In the genomic region with DNA sequence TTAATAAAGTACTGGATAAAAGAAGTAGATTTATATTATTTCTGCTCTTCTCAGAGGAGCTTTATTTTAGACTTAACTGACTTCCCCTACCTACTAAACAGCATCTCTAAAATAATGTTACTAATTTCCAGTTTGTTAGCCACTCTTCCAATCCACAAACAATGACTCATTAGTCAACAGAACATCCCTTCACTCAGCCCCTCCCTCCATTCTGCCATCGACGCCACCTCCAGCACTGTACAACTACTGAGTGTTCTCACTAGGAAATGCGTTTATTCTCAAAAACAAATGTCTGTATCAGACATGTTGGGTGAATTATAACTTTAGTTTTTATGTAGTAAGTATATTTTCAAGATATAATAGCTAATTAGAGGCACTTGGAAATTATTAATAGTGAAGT, we compare ENCODE assay signal across 37 cellular contexts.
"Had no signal": no experiment of that assay in that cellular context is flagged by ENCODE, and none has a peak within 500 bp of the region (broad histone marks: within the 10 kb centered on the region; RNA-seq: fewer than 3 reads in every experiment).

No MANE protein-coding gene starts in this region.

- H3K36me3 ChIP-seq: adrenal gland, esophagus muscularis mucosa, gastrocnemius medialis, heart left ventricle, WERI-Rb-1 had no signal

- H3K27ac ChIP-seq: adrenal gland, body of pancreas, esophagus muscularis mucosa, foreskin keratinocyte, gastrocnemius medialis, heart left ventricle, WERI-Rb-1 had no signal

- ATAC-seq: activated CD4-positive, CD25-positive, alpha-beta regulatory T cell treated with anti-CD3 and anti-CD28 coated beads, Interleukin-2, amount 50 U/mL, for 24 hours; activated CD8-positive, alpha-beta memory T cell treated with anti-CD3 and anti-CD28 coated beads, Interleukin-2, amount 10 ng/mL, durations not matched to agents 7 days and 5 days; activated CD8-positive, alpha-beta T cell treated with anti-CD3 and anti-CD28 coated beads, Interleukin-2, amount 10 ng/mL, durations not matched to agents 7 days and 5 days; activated naive CD8-positive, alpha-beta T cell treated with anti-CD3 and anti-CD28 coated beads, Interleukin-2, amount 50 U/mL, for 24 hours; body of pancreas; effector memory CD8-positive, alpha-beta T cell; foreskin keratinocyte; gastrocnemius medialis; heart left ventricle; T-helper 17 cell had no signal

- H3K9me3 Mint-ChIP-seq: activated naive CD4-positive, alpha-beta T cell treated with anti-CD3 and anti-CD28 coated beads for 36 hours; activated naive CD4-positive, alpha-beta T cell treated with anti-CD3 and anti-CD28 coated beads, Interleukin-2, amount 50 U/mL, for 24 hours had no signal

- H3K9me3 ChIP-seq: adrenal gland, body of pancreas, esophagus muscularis mucosa, gastrocnemius medialis, heart left ventricle had no signal

- H3K27ac Mint-ChIP-seq: activated B cell treated with CpG ODN at 0.5 μM for 24 hours; activated CD8-positive, alpha-beta memory T cell treated with anti-CD3 and anti-CD28 coated beads, Interleukin-2, amount 10 ng/mL, durations not matched to agents 7 days and 5 days; activated CD8-positive, alpha-beta T cell treated with anti-CD3 and anti-CD28 coated beads, Interleukin-2, amount 10 ng/mL, durations not matched to agents 7 days and 5 days; activated naive CD4-positive, alpha-beta T cell treated with anti-CD3 and anti-CD28 coated beads for 36 hours; activated naive CD4-positive, alpha-beta T cell treated with anti-CD3 and anti-CD28 coated beads, Interleukin-2, amount 50 U/mL, for 24 hours; activated naive CD8-positive, alpha-beta T cell treated with anti-CD3 and anti-CD28 coated beads for 36 hours; activated naive CD8-positive, alpha-beta T cell treated with anti-CD3 and anti-CD28 coated beads, Interleukin-2, amount 50 U/mL, for 24 hours; activated T-helper 1 cell treated with anti-CD3 and anti-CD28 coated beads, Interleukin-12 subunit alpha, Interleukin-12 subunit beta, Interleukin-2, Interleukin-4 antibody, amounts not matched to agents 30 ng/mL and 10 ng/mL and 1 ng/mL, durations not matched to agents 14 hours and 24 hours and 36 hours; activated T-helper 2 cell treated with anti-CD3 and anti-CD28 coated beads, Interferon-gamma antibody, Interleukin-2, Interleukin-4, amounts not matched to agents 10 μg/mL and 5 μg/mL and 100 μg/mL, durations not matched to agents 14 hours and 24 hours and 36 hours; effector memory CD8-positive, alpha-beta T cell; T-helper 17 cell; T-helper 2 cell treated with Interferon-gamma antibody and Interleukin-4, amounts not matched to agents 5 μg/mL and 100 μg/mL, for 36 hours had no signal

- H3K27me3 Mint-ChIP-seq: activated B cell treated with CpG ODN at 0.5 μM for 24 hours; activated CD8-positive, alpha-beta memory T cell treated with anti-CD3 and anti-CD28 coated beads, Interleukin-2, amount 10 ng/mL, durations not matched to agents 7 days and 5 days; activated naive CD4-positive, alpha-beta T cell treated with anti-CD3 and anti-CD28 coated beads, Interleukin-2, amount 50 U/mL, for 24 hours; activated naive CD8-positive, alpha-beta T cell treated with anti-CD3 and anti-CD28 coated beads for 36 hours; activated naive CD8-positive, alpha-beta T cell treated with anti-CD3 and anti-CD28 coated beads, Interleukin-2, amount 50 U/mL, for 24 hours; effector memory CD8-positive, alpha-beta T cell; T-helper 17 cell had no signal

- H3K4me3 Mint-ChIP-seq: activated B cell treated with CpG ODN at 0.5 μM for 24 hours; activated CD8-positive, alpha-beta memory T cell treated with anti-CD3 and anti-CD28 coated beads, Interleukin-2, amount 10 ng/mL, durations not matched to agents 7 days and 5 days; activated CD8-positive, alpha-beta T cell treated with anti-CD3 and anti-CD28 coated beads, Interleukin-2, amount 10 ng/mL, durations not matched to agents 7 days and 5 days; activated naive CD4-positive, alpha-beta T cell treated with anti-CD3 and anti-CD28 coated beads for 36 hours; activated naive CD4-positive, alpha-beta T cell treated with anti-CD3 and anti-CD28 coated beads, Interleukin-2, amount 50 U/mL, for 24 hours; activated naive CD8-positive, alpha-beta T cell treated with anti-CD3 and anti-CD28 coated beads for 36 hours; activated naive CD8-positive, alpha-beta T cell treated with anti-CD3 and anti-CD28 coated beads, Interleukin-2, amount 50 U/mL, for 24 hours; activated T-helper 1 cell treated with anti-CD3 and anti-CD28 coated beads, Interleukin-12 subunit alpha, Interleukin-12 subunit beta, Interleukin-2, Interleukin-4 antibody, amounts not matched to agents 30 ng/mL and 10 ng/mL and 1 ng/mL, durations not matched to agents 14 hours and 24 hours and 36 hours; effector memory CD8-positive, alpha-beta T cell; T-helper 17 cell; T-helper 2 cell treated with Interferon-gamma antibody and Interleukin-4, amounts not matched to agents 5 μg/mL and 100 μg/mL, for 36 hours had no signal

- H3K4me3 ChIP-seq: adrenal gland, body of pancreas, esophagus muscularis mucosa, gastrocnemius medialis, heart left ventricle had no signal

- DNase-seq: activated B cell treated with CpG ODN at 0.5 μM for 24 hours; activated CD4-positive, alpha-beta T cell treated with anti-CD3 and anti-CD28 coated beads for 48 hours; activated CD4-positive, alpha-beta T cell treated with anti-CD3 and anti-CD28 coated beads, Interleukin-2, amount 50 U/mL, for 1 hour; activated CD4-positive, alpha-beta T cell treated with anti-CD3 and anti-CD28 coated beads, Interleukin-2, amount 50 U/mL, for 48 hours; activated CD8-positive, alpha-beta memory T cell treated with anti-CD3 and anti-CD28 coated beads, Interleukin-2, amount 10 ng/mL, durations not matched to agents 7 days and 5 days; activated CD8-positive, alpha-beta memory T cell treated with anti-CD3 and anti-CD28 coated beads, Interleukin-2, amount 50 U/mL, for 4 hours; activated CD8-positive, alpha-beta T cell treated with anti-CD3 and anti-CD28 coated beads, Interleukin-2, amount 10 ng/mL, durations not matched to agents 7 days and 5 days; activated effector memory CD4-positive, alpha-beta T cell treated with anti-CD3 and anti-CD28 coated beads, Interleukin-2, amount 50 U/mL, for 16 hours; activated naive CD4-positive, alpha-beta T cell treated with anti-CD3 and anti-CD28 coated beads for 36 hours; activated naive CD8-positive, alpha-beta T cell treated with anti-CD3 and anti-CD28 coated beads for 36 hours; activated naive CD8-positive, alpha-beta T cell treated with anti-CD3 and anti-CD28 coated beads, Interleukin-2, amount 50 U/mL, for 24 hours; activated T-cell treated with anti-CD3 and anti-CD28 coated beads, Interleukin-2, amount 50 U/mL, for 1 hour; activated T-cell treated with anti-CD3 and anti-CD28 coated beads, Interleukin-2, amount 50 U/mL, for 48 hours; adrenal gland; amygdala; aorta; body of pancreas; caudate nucleus; cortex of kidney; dermis blood vessel endothelial cell; effector CD4-positive, alpha-beta T cell; effector memory CD8-positive, alpha-beta T cell; erythroblast; foreskin keratinocyte; gastrocnemius medialis; glutamatergic neuron; heart left ventricle; T-helper 17 cell; T1000; WERI-Rb-1 had no signal

- H3K36me3 Mint-ChIP-seq: activated CD8-positive, alpha-beta memory T cell treated with anti-CD3 and anti-CD28 coated beads, Interleukin-2, amount 10 ng/mL, durations not matched to agents 7 days and 5 days; activated naive CD4-positive, alpha-beta T cell treated with anti-CD3 and anti-CD28 coated beads, Interleukin-2, amount 50 U/mL, for 24 hours; activated naive CD8-positive, alpha-beta T cell treated with anti-CD3 and anti-CD28 coated beads for 36 hours had no signal

- H3K27me3 ChIP-seq: adrenal gland, body of pancreas, esophagus muscularis mucosa, foreskin keratinocyte, gastrocnemius medialis, heart left ventricle had no signal

- H3K4me1 Mint-ChIP-seq: activated B cell treated with CpG ODN at 0.5 μM for 24 hours; activated CD8-positive, alpha-beta memory T cell treated with anti-CD3 and anti-CD28 coated beads, Interleukin-2, amount 10 ng/mL, durations not matched to agents 7 days and 5 days; activated naive CD4-positive, alpha-beta T cell treated with anti-CD3 and anti-CD28 coated beads, Interleukin-2, amount 50 U/mL, for 24 hours; activated naive CD8-positive, alpha-beta T cell treated with anti-CD3 and anti-CD28 coated beads for 36 hours; activated naive CD8-positive, alpha-beta T cell treated with anti-CD3 and anti-CD28 coated beads, Interleukin-2, amount 50 U/mL, for 24 hours; T-helper 17 cell had no signal

- H3K4me1 ChIP-seq: adrenal gland, body of pancreas, esophagus muscularis mucosa, foreskin keratinocyte, gastrocnemius medialis, heart left ventricle had no signal

- FAIRE-seq: colon had no signal
